9 cellular contexts compared by ENCODE assay signal in the genomic region with DNA sequence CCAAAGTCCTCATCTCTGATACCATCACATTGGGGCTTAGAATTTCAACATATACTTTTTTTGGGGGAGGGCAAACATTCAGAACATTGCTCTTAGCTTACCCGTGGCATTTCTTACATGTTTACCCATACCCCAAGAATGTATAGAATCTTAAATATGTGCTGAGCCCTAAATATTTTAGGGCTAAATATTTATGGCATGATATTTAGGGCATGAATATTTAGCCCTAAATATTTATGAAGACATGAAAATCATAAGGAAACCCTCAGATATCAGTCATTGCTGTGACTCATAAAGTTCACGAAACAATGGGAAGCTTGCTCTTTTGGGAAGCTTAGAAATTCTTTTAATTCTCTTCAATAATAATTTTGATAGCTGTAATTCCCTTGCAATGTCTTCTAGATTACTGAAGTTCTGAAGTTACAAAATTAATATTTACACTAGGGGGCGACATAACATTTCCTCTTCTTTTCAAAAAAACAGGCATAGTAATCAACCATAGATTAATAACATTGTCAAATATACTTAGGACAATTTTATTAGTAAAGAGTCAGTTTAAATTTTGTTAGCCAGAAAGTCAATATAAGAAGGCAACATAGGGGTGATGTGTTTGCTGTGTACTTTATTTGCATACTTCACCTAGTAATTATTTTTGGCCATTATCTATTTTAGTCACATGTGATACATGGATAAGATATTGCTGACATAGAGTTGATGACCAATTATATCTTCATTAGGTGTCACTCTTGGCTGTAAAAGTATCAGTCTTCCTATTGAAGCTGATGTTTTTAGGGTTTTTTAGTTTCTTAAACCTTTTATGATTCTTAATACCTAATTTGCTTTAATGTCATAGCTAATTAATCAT. TPM values are rescaled to one million over a fixed set of nuclear protein-coding genes. Genes with fewer than 3 reads are reported as not detected.
DNase-seq lines count a peak whose midpoint lies in the region; ATAC-seq, FAIRE-seq and TF ChIP-seq lines count a peak whose summit lies in the region.
"Had no signal": no experiment of that assay in that cellular context is flagged by ENCODE, and none has a peak within 500 bp of the region (broad histone marks: within the 10 kb centered on the region; RNA-seq: fewer than 3 reads in every experiment).

No MANE protein-coding gene starts in this region.

- no peak overlapping the region for H3K4me2 ChIP-seq in astrocyte (ENCODE audit: low read length)

- POLR2A ChIA-PET in naive thymus-derived CD4-positive, alpha-beta T cell (lab: Charles Lee): no interaction called here

- no peaks in the 10 kb centered on the region for H3K79me2 ChIP-seq in astrocyte (ENCODE audit: insufficient read depth, low read length)

- peaks cover 8% of the 10 kb centered on the region for H3K9me3 Mint-ChIP-seq in astrocyte (ENCODE audit: unreplicated experiment)
- peaks cover 7% of the 10 kb centered on the region for H3K9me3 Mint-ChIP-seq in mesothelial cell of epicardium
- H3K9me3 Mint-ChIP-seq in naive thymus-derived CD4-positive, alpha-beta T cell: peaks cover 0 to 13% (median 0%) of the 10 kb centered on the region in 11 donors

- CTCF ChIA-PET in naive thymus-derived CD4-positive, alpha-beta T cell (lab: Charles Lee): interaction anchor here (0.7 kb wide), 1 partner anchor 425 kb away, joined by 4 read pairs; no protein-coding TSS in a partner anchor

- ATAC-seq in GM21447 (IDR thresholded peaks at IDR 0.05; ENCODE audit: unreplicated experiment): no peak
- no peak for ATAC-seq in naive thymus-derived CD4-positive, alpha-beta T cell

- H3K27ac Mint-ChIP-seq in astrocyte (ENCODE audit: unreplicated experiment) (no peak overlapping the region), mesothelial cell of epicardium (no peak overlapping the region)
- no peak overlapping the region for H3K27ac Mint-ChIP-seq in naive thymus-derived CD4-positive, alpha-beta T cell

- intact Hi-C loops in naive thymus-derived CD4-positive, alpha-beta T cell (cut with micrococcal nuclease): no loop called here

- H3K4me3 Mint-ChIP-seq in astrocyte (ENCODE audit: unreplicated experiment): no peak overlapping the region
- H3K4me3 Mint-ChIP-seq in mesothelial cell of epicardium: no peak overlapping the region
- no peak overlapping the region for H3K4me3 Mint-ChIP-seq in naive thymus-derived CD4-positive, alpha-beta T cell

- H3K4me1 Mint-ChIP-seq in astrocyte (ENCODE audit: low read depth, unreplicated experiment): no peaks in the 10 kb centered on the region
- H3K4me1 Mint-ChIP-seq in mesothelial cell of epicardium: no peaks in the 10 kb centered on the region
- H3K4me1 Mint-ChIP-seq in naive thymus-derived CD4-positive, alpha-beta T cell: no peaks in the 10 kb centered on the region

- H3K27ac ChIP-seq in astrocyte (ENCODE audit: low read depth, low read length): no peak overlapping the region
- H3K27ac ChIP-seq in naive thymus-derived CD4-positive, alpha-beta T cell (ENCODE audit: low read depth, low read length): no peak overlapping the region

- H3K36me3 ChIP-seq in astrocyte (ENCODE audit: insufficient read depth, low read length): no peaks in the 10 kb centered on the region
- no peaks in the 10 kb centered on the region for H3K36me3 ChIP-seq in naive thymus-derived CD4-positive, alpha-beta T cell (ENCODE audit: control insufficient read depth in 2 of 3, insufficient read depth in 3 of 3, low read length in 3 of 3)

- peak; percentile 73 to 87 for DNase-seq in Kasumi-1 (lab: John Stamatoyannopoulos, UW)
- DNase-seq in astrocyte (ENCODE audit: low read depth): peak; percentile 4
- no peak for DNase-seq in mesothelial cell of epicardium (ENCODE audit: low spot score in 2 of 2, unreplicated experiment in 2 of 2)
- no peak for DNase-seq in epidermal melanocyte (ENCODE audit: insufficient read length, low spot score)
- no peak for DNase-seq in naive thymus-derived CD4-positive, alpha-beta T cell
- no peak for DNase-seq in 8988T
- DNase-seq: activated CD4-positive, alpha-beta T cell treated with anti-CD3 and anti-CD28 coated beads, Interleukin-2, amount 50 U/mL, for 48 hours had no signal

- H2AFZ ChIP-seq in astrocyte (ENCODE audit: low read depth, low read length): no peak overlapping the region

- H3K36me3 Mint-ChIP-seq in astrocyte (ENCODE audit: low read depth, unreplicated experiment): no peaks in the 10 kb centered on the region
- peaks cover 3% of the 10 kb centered on the region for H3K36me3 Mint-ChIP-seq in mesothelial cell of epicardium
- no peaks in the 10 kb centered on the region for H3K36me3 Mint-ChIP-seq in naive thymus-derived CD4-positive, alpha-beta T cell

- no peaks in the 10 kb centered on the region for H4K20me1 ChIP-seq in astrocyte (ENCODE audit: insufficient read depth, low read length)

- no peaks in the 10 kb centered on the region for H3K27me3 ChIP-seq in astrocyte (ENCODE audit: insufficient read depth, low read length)
- H3K27me3 ChIP-seq in naive thymus-derived CD4-positive, alpha-beta T cell (ENCODE audit: control insufficient read depth in 2 of 2, insufficient read depth in 2 of 2, low read length in 2 of 2): no peaks in the 10 kb centered on the region

- H3K9ac ChIP-seq in astrocyte (ENCODE audit: low read length): no peak overlapping the region

- FAIRE-seq in G401.6 (lab: Jason Lieb, UNC) (peak; percentile 68), astrocyte (lab: Jason Lieb, UNC) (no peak)

- H3K4me3 ChIP-seq in astrocyte (ENCODE audit: insufficient read depth, low read depth, low read length): no peak overlapping the region
- no peak overlapping the region for H3K4me3 ChIP-seq in naive thymus-derived CD4-positive, alpha-beta T cell (ENCODE audit: low read length)

- H3K27me3 Mint-ChIP-seq in astrocyte (ENCODE audit: low read depth, unreplicated experiment): no peaks in the 10 kb centered on the region
- H3K27me3 Mint-ChIP-seq in mesothelial cell of epicardium (ENCODE audit: low read depth): no peaks in the 10 kb centered on the region
- H3K27me3 Mint-ChIP-seq in naive thymus-derived CD4-positive, alpha-beta T cell: no peaks in the 10 kb centered on the region

- H3K9me3 ChIP-seq in astrocyte (ENCODE audit: insufficient read depth, low read depth, low read length): no peaks in the 10 kb centered on the region
- H3K9me3 ChIP-seq in naive thymus-derived CD4-positive, alpha-beta T cell (ENCODE audit: control insufficient read depth in 2 of 3, low read length in 3 of 3): no peaks in the 10 kb centered on the region

- TF ChIP-seq CTCF in astrocyte (IDR thresholded peaks at IDR 0.05; ENCODE audit: insufficient read depth, low read depth, low read length): peak; percentile 34
- TF ChIP-seq CTCF in mesothelial cell of epicardium (IDR thresholded peaks at IDR 0.05; ENCODE audit: unreplicated experiment): peak; percentile 80

- no peaks in the 10 kb centered on the region for H3K4me1 ChIP-seq in astrocyte (ENCODE audit: insufficient read depth, low read length)
- no peaks in the 10 kb centered on the region for H3K4me1 ChIP-seq in naive thymus-derived CD4-positive, alpha-beta T cell (ENCODE audit: control insufficient read depth in 2 of 2, insufficient read depth in 2 of 2, low read length in 2 of 2)

RNA-seq across cellular contexts. Expression of a gene that starts 13.1 kb away (rescaled TPM):
- total RNA-seq in astrocyte (0.22 and 0.32 TPM in 2 replicates), mesothelial cell of epicardium (2.7 to 2.8 TPM (median 2.7 TPM) in 3 replicates)
- total RNA-seq in naive thymus-derived CD4-positive, alpha-beta T cell: under 1 TPM in 2 of 5 experiments, not detected in 3; 0.16 to 0.69 TPM
- polyA plus RNA-seq in naive thymus-derived CD4-positive, alpha-beta T cell: not detected

Comparison
In these comparisons a context has a peak if more than half of its experiments do, and no peak if none do; other contexts are left out.
1. DNase-seq: peak in Kasumi-1 (2 of 2) and astrocyte (single experiment); none in mesothelial cell of epicardium (0 of 2), epidermal melanocyte (single experiment), naive thymus-derived CD4-positive, alpha-beta T cell (0 of 9) and 8988T (single experiment).